ENCODE assay signal across 8 cellular contexts in genomic region chr16:79601978-79602609, GRCh38. TPM values are rescaled to one million over a fixed set of nuclear protein-coding genes. Genes with fewer than 3 reads are reported as not detected.
DNase-seq lines count a peak whose midpoint lies in the region; ATAC-seq and TF ChIP-seq lines count a peak whose summit lies in the region.

No MANE protein-coding gene starts in this region.

- DNase-seq in CD8-positive, alpha-beta T cell, result peak; percentile 63 to 84 (median 73)
- DNase-seq in PC-9, result peak in 1 of 2 experiments; percentile 28
- peak; percentile 82 for DNase-seq in fibroblast of villous mesenchyme (ENCODE audit: low read depth)
- DNase-seq in stimulated activated naive CD4-positive, alpha-beta T cell (lab: John Stamatoyannopoulos, UW), result peak; percentile 41 to 82 (median 60)
- no peak for DNase-seq in mesenteric fat pad (ENCODE audit: low spot score)

- H3K9me3 Mint-ChIP-seq in CD8-positive, alpha-beta T cell, result no peaks in the 10 kb centered on the region
- no peaks in the 10 kb centered on the region for H3K9me3 Mint-ChIP-seq in activated T-helper 17 cell treated with anti-CD3 and anti-CD28 coated beads, Interleukin-2, amount 50 U/mL, for 72 hours
- H3K9me3 Mint-ChIP-seq in nephron, result no peaks in the 10 kb centered on the region

- peaks cover 35% of the 10 kb centered on the region for H3K27me3 Mint-ChIP-seq in CD8-positive, alpha-beta T cell (ENCODE audit: low read depth)
- no peaks in the 10 kb centered on the region for H3K27me3 Mint-ChIP-seq in activated T-helper 17 cell treated with anti-CD3 and anti-CD28 coated beads, Interleukin-2, amount 50 U/mL, for 72 hours
- H3K27me3 Mint-ChIP-seq in nephron (ENCODE audit: low read depth), result peaks cover 10% of the 10 kb centered on the region

- no peaks in the 10 kb centered on the region for H3F3A ChIP-seq in PC-9 (ENCODE audit: insufficient read depth, low read depth)

- intact Hi-C loops in CD8-positive, alpha-beta T cell (cut with DNase I, micrococcal nuclease), result loop anchor here (1.0 to 10.0 kb wide), 12 partner anchors 220 to 1503 kb away; partner anchors contain the start of gene WWOX (in 1 of the 2)
- intact Hi-C loops in PC-9 (cut with micrococcal nuclease; ENCODE audit: unreplicated experiment), result loop anchor here (10.0 kb wide), 3 partner anchors 1127 to 1597 kb away; no protein-coding TSS in a partner anchor

- H4K20me1 ChIP-seq in PC-9 (ENCODE audit: insufficient read depth), result no peaks in the 10 kb centered on the region

- no peaks in the 10 kb centered on the region for H3K79me2 ChIP-seq in PC-9 (ENCODE audit: low read depth)

- no peaks in the 10 kb centered on the region for H3K36me3 ChIP-seq in CD8-positive, alpha-beta T cell (ENCODE audit: insufficient read depth, low read length)
- H3K36me3 ChIP-seq in HUES48 (ENCODE audit: control insufficient read depth, insufficient read depth, low read length) (no peaks in the 10 kb centered on the region), PC-9 (ENCODE audit: low read depth) (no peaks in the 10 kb centered on the region)

- peak overlapping the region; percentile 27; the same call in 1 of the 2 replicates for H3K9ac ChIP-seq in HUES48 (ENCODE audit: low read depth, low read length)

- H3K9me3 ChIP-seq in CD8-positive, alpha-beta T cell (ENCODE audit: low read length), result no peaks in the 10 kb centered on the region
- H3K9me3 ChIP-seq in HUES48 (ENCODE audit: control insufficient read depth, insufficient read depth, low read length) (no peaks in the 10 kb centered on the region), PC-9 (ENCODE audit: insufficient read depth, low read depth) (no peaks in the 10 kb centered on the region; the same call in 1 of the 2 replicates)

- H3K27ac ChIP-seq in CD8-positive, alpha-beta T cell (ENCODE audit: low read depth, low read length), result no peak overlapping the region
- peak overlapping the region; percentile 70 for H3K27ac ChIP-seq in HUES48 (ENCODE audit: low read depth, low read length)
- no peak overlapping the region for H3K27ac ChIP-seq in PC-9

- peak; percentile 92 for TF ChIP-seq CTCF in CD8-positive, alpha-beta T cell (IDR thresholded peaks at IDR 0.05)
- TF ChIP-seq CTCF in PC-9 (conservative IDR thresholded peaks at IDR 0.05), result peak; percentile 82
- TF ChIP-seq CTCF in fibroblast of villous mesenchyme (IDR thresholded peaks at IDR 0.05; ENCODE audit: insufficient read depth, low read depth, low read length), result peak; percentile 81
- TF ChIP-seq CTCF in nephron (IDR thresholded peaks at IDR 0.05; ENCODE audit: unreplicated experiment in 3 of 3), result peak; percentile 78 to 85 (median 81)

- peak overlapping the region; percentile 62 for H3K4me3 ChIP-seq in CD8-positive, alpha-beta T cell (ENCODE audit: low read depth, low read length)
- peak overlapping the region; percentile 68 for H3K4me3 ChIP-seq in HUES48 (ENCODE audit: low read depth, low read length)
- H3K4me3 ChIP-seq in PC-9, result no peak overlapping the region
- peak overlapping the region; percentile 73 for H3K4me3 ChIP-seq in fibroblast of villous mesenchyme (ENCODE audit: low read depth, low read length)

- peak overlapping the region; percentile 91 for H3K4me3 Mint-ChIP-seq in CD8-positive, alpha-beta T cell
- H3K4me3 Mint-ChIP-seq in activated T-helper 17 cell treated with anti-CD3 and anti-CD28 coated beads, Interleukin-2, amount 50 U/mL, for 72 hours, result peak overlapping the region; percentile 87
- H3K4me3 Mint-ChIP-seq in nephron, result peak overlapping the region; percentile 90 to 98 (median 97)

- no peak for ATAC-seq in CD8-positive, alpha-beta T cell
- peak; percentile 20 for ATAC-seq in activated T-helper 17 cell treated with anti-CD3 and anti-CD28 coated beads, Interleukin-2, amount 50 U/mL, for 72 hours (replicated peaks)

- no TSS peak for BruUV-seq in PC-9 (replicated peaks; lab: Mats Ljungman, UMichigan)

- H3K27ac Mint-ChIP-seq in CD8-positive, alpha-beta T cell, result peak overlapping the region; percentile 42
- peak overlapping the region; percentile 99 for H3K27ac Mint-ChIP-seq in activated T-helper 17 cell treated with anti-CD3 and anti-CD28 coated beads, Interleukin-2, amount 50 U/mL, for 72 hours
- H3K27ac Mint-ChIP-seq in nephron, result peak overlapping the region; percentile 93 to 98 (median 97)

- H2AFZ ChIP-seq in PC-9, result no peak overlapping the region

- no peak overlapping the region for H3K4me2 ChIP-seq in PC-9

- peaks cover 26% of the 10 kb centered on the region for H3K4me1 Mint-ChIP-seq in CD8-positive, alpha-beta T cell (ENCODE audit: low read depth)
- peaks cover 28% of the 10 kb centered on the region for H3K4me1 Mint-ChIP-seq in activated T-helper 17 cell treated with anti-CD3 and anti-CD28 coated beads, Interleukin-2, amount 50 U/mL, for 72 hours
- peaks cover 35% of the 10 kb centered on the region for H3K4me1 Mint-ChIP-seq in nephron

- H3K27me3 ChIP-seq in CD8-positive, alpha-beta T cell (ENCODE audit: insufficient read depth, low read length), result peaks cover 13% of the 10 kb centered on the region
- H3K27me3 ChIP-seq in HUES48 (ENCODE audit: control insufficient read depth, insufficient read depth, low read length) (peaks cover 15% of the 10 kb centered on the region), PC-9 (ENCODE audit: insufficient read depth, low read depth) (peaks cover 31% of the 10 kb centered on the region)

- POLR2A ChIA-PET in CD8-positive, alpha-beta T cell (lab: Charles Lee), result interaction anchor here (0.6 kb wide), 4 partner anchors 147 to 1500 kb away, joined by 3 to 6 read pairs (median 4); no protein-coding TSS in a partner anchor
- POLR2A ChIA-PET in PC-9 (lab: Charles Lee; ENCODE audit: unreplicated experiment), result no interaction called here

- H3K4me1 ChIP-seq in CD8-positive, alpha-beta T cell (ENCODE audit: insufficient read depth, low read length), result peaks cover 12% of the 10 kb centered on the region
- peaks cover 14% of the 10 kb centered on the region for H3K4me1 ChIP-seq in HUES48 (ENCODE audit: control insufficient read depth, insufficient read depth, low read length)
- H3K4me1 ChIP-seq in PC-9 (replicated peaks; ENCODE audit: insufficient read depth), result no peaks in the 10 kb centered on the region

- CTCF ChIA-PET in CD8-positive, alpha-beta T cell (lab: Charles Lee), result interaction anchor here (0.6 to 3.1 kb wide), 34 partner anchors 9 to 1479 kb away, joined by 3 to 21 read pairs (median 4); no protein-coding TSS in a partner anchor
- CTCF ChIA-PET in PC-9 (lab: Charles Lee), result interaction anchor here (0.6 to 0.7 kb wide), 7 partner anchors 12 to 604 kb away, joined by 3 to 5 read pairs (median 4); no protein-coding TSS in a partner anchor

- peaks cover 4% of the 10 kb centered on the region for H3K36me3 Mint-ChIP-seq in CD8-positive, alpha-beta T cell
- peaks cover 62% of the 10 kb centered on the region for H3K36me3 Mint-ChIP-seq in activated T-helper 17 cell treated with anti-CD3 and anti-CD28 coated beads, Interleukin-2, amount 50 U/mL, for 72 hours (ENCODE audit: low read depth)
- H3K36me3 Mint-ChIP-seq in nephron (ENCODE audit: low read depth), result peaks cover 16% of the 10 kb centered on the region

- no peaks in the 10 kb centered on the region for H3K9me2 ChIP-seq in PC-9 (ENCODE audit: insufficient read depth)

RNA-seq across cellular contexts. Expression of gene MAF, which starts 1.6 kb away (rescaled TPM):
- 10 to 100 TPM; 21.4 to 24.8 TPM for total RNA-seq in CD8-positive, alpha-beta T cell
- total RNA-seq in PC-9 (2021), result not detected in 2 replicates
- 100 to 1,000 TPM; 173 to 375 TPM for total RNA-seq in activated T-helper 17 cell treated with anti-CD3 and anti-CD28 coated beads, Interleukin-2, amount 50 U/mL, for 72 hours
- total RNA-seq in fibroblast of villous mesenchyme, result 0.86 and 3.5 TPM in 2 replicates
- 100 TPM for total RNA-seq in mesenteric fat pad

Comparison
In these comparisons a context has a peak if more than half of its experiments do, and no peak if none do; other contexts are left out.
1. H3K27ac Mint-ChIP-seq: peak in every context shown above with its lines; median percentile 99 in activated T-helper 17 cell treated with anti-CD3 and anti-CD28 coated beads, Interleukin-2, amount 50 U/mL, for 72 hours; 97 in nephron; 42 in CD8-positive, alpha-beta T cell.